8 cellular contexts compared by ENCODE assay signal in the genomic region with DNA sequence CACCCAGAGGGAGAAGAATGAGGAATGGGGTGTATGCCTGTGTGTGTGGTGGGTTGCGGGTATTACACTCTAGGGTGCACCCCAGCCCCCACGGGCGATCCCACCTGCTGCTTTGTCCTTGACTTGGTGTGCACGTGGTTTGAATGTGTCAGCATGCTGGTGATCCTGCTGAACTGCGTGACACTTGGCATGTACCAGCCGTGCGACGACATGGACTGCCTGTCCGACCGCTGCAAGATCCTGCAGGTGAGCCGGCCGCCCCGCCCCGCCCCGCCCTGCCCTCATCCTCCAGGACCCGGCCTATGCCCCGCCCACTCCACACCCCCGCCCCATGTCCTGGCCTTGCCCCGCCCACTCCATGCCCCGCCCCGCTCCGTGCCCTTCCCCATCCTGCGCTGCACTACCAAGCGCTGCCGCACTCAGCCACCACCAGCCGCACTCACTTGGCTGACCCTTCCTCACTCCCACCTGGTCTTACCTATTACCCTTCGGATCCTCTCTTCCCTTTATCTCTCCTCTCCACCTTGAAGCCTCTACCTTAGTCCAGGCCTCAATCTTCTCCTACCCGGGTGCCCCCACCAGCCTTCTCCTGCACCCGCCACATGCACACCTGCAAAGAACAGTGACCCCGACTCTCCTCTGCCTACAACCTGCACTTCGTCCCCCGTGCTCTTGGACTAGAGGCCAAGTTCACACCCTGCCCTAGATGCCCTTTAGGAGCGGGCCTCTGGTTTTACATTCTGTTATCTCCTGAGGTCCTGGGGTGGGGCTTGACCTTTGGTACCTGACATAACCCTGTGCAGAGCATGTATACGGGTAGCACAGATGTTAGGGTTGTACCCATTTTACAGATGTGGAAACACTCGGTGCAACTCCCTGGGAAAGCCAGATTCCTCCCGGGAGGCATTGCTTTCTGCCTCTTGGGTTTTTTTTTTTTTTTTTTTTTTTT. TPM values are rescaled to one million over a fixed set of nuclear protein-coding genes. Genes with fewer than 3 reads are reported as not detected.
DNase-seq lines count a peak whose midpoint lies in the region; ATAC-seq, FAIRE-seq and TF ChIP-seq lines count a peak whose summit lies in the region.

No MANE protein-coding gene starts in this region.

- no peak overlapping the region for H3K4me3 ChIP-seq in cardiac fibroblast (replicated peaks in 1 of 2; ENCODE audit: low read depth in 2 of 2, low read length in 2 of 2)
- H3K4me3 ChIP-seq in pancreas = no peak overlapping the region

- H3K36me3 ChIP-seq in pancreas = no peaks in the 10 kb centered on the region

- TF ChIP-seq CTCF in cardiac fibroblast (IDR thresholded peaks at IDR 0.05; ENCODE audit: low read depth, low read length) = peak; percentile 7
- peak in 1 of 4 donors; percentile 9 for TF ChIP-seq CTCF in pancreas (IDR thresholded peaks at IDR 0.05)

- intact Hi-C loops in pancreas (cut with DNase I) = no loop called here

- no peaks in the 10 kb centered on the region for H3K4me1 ChIP-seq in pancreas

- no peak overlapping the region for H3K27ac ChIP-seq in pancreas

- FAIRE-seq in GM18507 (lab: Jason Lieb, UNC) (no peak), pancreas (lab: Jason Lieb, UNC) (no peak)

- ATAC-seq in pancreas (peak; percentile 80 to 95 (median 90)), GM21576 (IDR thresholded peaks at IDR 0.05; ENCODE audit: unreplicated experiment) (no peak), HG03354 (IDR thresholded peaks at IDR 0.05; ENCODE audit: poor library complexity, severe bottlenecking, unreplicated experiment) (no peak)

- no peaks in the 10 kb centered on the region for H3K9me3 ChIP-seq in pancreas

- H3K27me3 ChIP-seq in pancreas = no peaks in the 10 kb centered on the region

- WGBS in pancreas, 2 donors = 14 to 19% methylated on average over 31 to 36 of the region's 36 CpGs

- DNase-seq in GM18507 (ENCODE audit: extremely low spot score, insufficient read length, low read depth) (peak; percentile 22), cardiac fibroblast (ENCODE audit: low read depth in 2 of 2) (no peak), pancreas (peak; percentile 63 to 85 (median 78)), C1 segment of cervical spinal cord (lab: John Stamatoyannopoulos, UW) (no peak), DMS 273 treated with DMSO at 0.1 percent for 48 hours (lab: John Stamatoyannopoulos, UW) (no peak)
- peak; percentile 16 to 66 (median 46) for DNase-seq in activated CD4-positive, CD25-positive, alpha-beta regulatory T cell (lab: John Stamatoyannopoulos, UW)

RNA-seq across cellular contexts. Expression of gene CACNA1I, which starts 27.7 kb away (rescaled TPM):
- under 1 TPM; 0.04 to 0.09 (median 0.06) TPM for total RNA-seq in pancreas
- under 1 TPM; 0.15 to 0.21 TPM for polyA plus RNA-seq in pancreas

Comparison
In these comparisons a context has a peak if more than half of its experiments do, and no peak if none do; other contexts are left out.
1. DNase-seq: peak in GM18507 (single experiment), activated CD4-positive, CD25-positive, alpha-beta regulatory T cell (4 of 4) and pancreas (6 of 6); none in cardiac fibroblast (0 of 2), C1 segment of cervical spinal cord (0 of 14) and DMS 273 treated with DMSO at 0.1 percent for 48 hours (single experiment).
2. ATAC-seq: peak in pancreas (4 of 4); none in GM21576 (single experiment) and HG03354 (single experiment).